Comparison of ENCODE assay signal across 8 cellular contexts in the genomic region with DNA sequence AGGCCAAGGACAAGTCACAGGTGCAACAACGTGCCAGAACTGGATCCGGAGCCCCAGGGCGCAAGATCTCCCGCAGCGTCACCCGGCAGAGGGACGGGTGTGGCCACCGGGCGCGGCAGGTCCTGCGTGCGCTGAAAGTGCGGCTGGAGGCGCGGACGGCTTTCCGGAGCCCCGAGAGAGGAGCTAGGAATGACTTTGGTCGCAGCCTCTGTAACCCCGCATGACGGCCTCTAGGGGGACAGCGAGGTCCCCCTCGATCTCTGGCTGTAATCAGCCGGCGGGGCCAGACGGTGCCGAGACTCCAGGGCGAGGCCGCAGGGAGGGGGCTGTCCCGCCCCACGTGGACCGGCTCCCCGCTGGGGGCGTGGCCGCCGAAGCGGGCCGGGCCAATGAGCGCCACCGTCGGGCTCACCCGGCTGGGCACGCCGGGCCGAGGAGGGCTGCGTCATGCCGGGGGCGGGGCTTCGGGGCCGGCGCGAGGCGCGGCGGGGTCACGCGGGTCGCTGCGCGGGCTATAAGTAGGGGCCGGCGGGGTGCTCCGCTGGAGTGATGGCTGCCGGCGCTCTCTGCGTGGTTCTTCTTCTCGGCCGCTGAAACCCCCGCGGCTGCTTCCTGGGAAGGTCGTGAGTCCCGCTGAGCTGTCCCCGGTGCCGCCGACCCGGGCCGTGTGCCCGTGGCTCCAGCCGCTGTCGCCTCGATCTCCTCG. TPM values are rescaled to one million over a fixed set of nuclear protein-coding genes. Genes with fewer than 3 reads are reported as not detected.
A peak's percentile ranks its signal among the peaks of the same experiment; 100 is the strongest.
DNase-seq lines count a peak whose midpoint lies in the region; ATAC-seq and TF ChIP-seq lines count a peak whose summit lies in the region.

TSS of gene SLC20A1 (plus strand) at position 544 of the 706 bp plus-strand sequence. CDS start 890 bp downstream, outside the sequence.

- peak within 1 kb of the TSS; percentile 73 to 98 (median 86) for H3K4me3 ChIP-seq in heart left ventricle
- peak within 1 kb of the TSS; percentile 94 for H3K4me3 ChIP-seq in upper lobe of right lung

- TF ChIP-seq POLR2A in heart left ventricle (IDR thresholded peaks at IDR 0.05): peak; percentile 96 to 100

- intact Hi-C loops in heart left ventricle (cut with DNase I): loop anchor here in 4 of 10 donors (1.0 to 2.0 kb wide), 2 partner anchors 18 to 19 kb away; no protein-coding TSS in a partner anchor
- intact Hi-C loops in posterior vena cava (cut with DNase I): loop anchor here in 1 of 2 donors (10.0 kb wide), 1 partner anchor 51 kb away; no protein-coding TSS in a partner anchor
- intact Hi-C loops in upper lobe of right lung (cut with DNase I): no loop called here

- peaks cover 2 to 81% (median 32%) of the 10 kb centered on the region in 12 donors for H3K4me1 ChIP-seq in heart left ventricle
- peaks cover 34% of the 10 kb centered on the region for H3K4me1 ChIP-seq in upper lobe of right lung

- H3K36me3 ChIP-seq in heart left ventricle (peaks cover 0 to 40% (median 31%) of the 10 kb centered on the region in 9 donors), upper lobe of right lung (peaks cover 34% of the 10 kb centered on the region)

- 0 to 1% (median 1%) methylated on average over 58 to 82 of the region's 82 CpGs for WGBS in adipose tissue, 3 donors
- WGBS in heart left ventricle, 4 donors: 0 to 1% (median 0%) methylated on average over 13 to 82 of the region's 82 CpGs

- peak within 1 kb of the TSS; percentile 96 for H3K27ac ChIP-seq in adipose tissue (ENCODE audit: low read depth, low read length)
- peak within 1 kb of the TSS; percentile 86 to 99 (median 98) for H3K27ac ChIP-seq in heart left ventricle
- H3K27ac ChIP-seq in upper lobe of right lung: peak within 1 kb of the TSS; percentile 98

- H3K9me3 ChIP-seq in heart left ventricle: no peaks in the 10 kb centered on the region
- no peaks in the 10 kb centered on the region for H3K9me3 ChIP-seq in upper lobe of right lung

- DNase-seq in NCI-H1417 (lab: John Stamatoyannopoulos, UW): peak; percentile 92 to 97 (median 97)
- peak; percentile 98 for DNase-seq in T follicular helper cell (ENCODE audit: low read depth)
- DNase-seq in heart left ventricle: peak; percentile 97 to 99 (median 97)
- DNase-seq in posterior vena cava (ENCODE audit: low spot score): peak; percentile 99
- peak; percentile 99 for DNase-seq in upper lobe of right lung

- ATAC-seq in HG02759 (IDR thresholded peaks at IDR 0.05; ENCODE audit: unreplicated experiment) (peak; percentile 92), heart left ventricle (peak; percentile 96 to 99 (median 97)), upper lobe of right lung (peak; percentile 98)

- H3K27me3 ChIP-seq in heart left ventricle (no peaks in the 10 kb centered on the region), upper lobe of right lung (no peaks in the 10 kb centered on the region)

- peak; percentile 63 for TF ChIP-seq CTCF in GM12874 (IDR thresholded peaks at IDR 0.05; ENCODE audit: insufficient read depth, low read depth, low read length)
- TF ChIP-seq CTCF in heart left ventricle (IDR thresholded peaks at IDR 0.05): peak in 11 of 12 donors; percentile 15 to 62 (median 41)
- TF ChIP-seq CTCF in upper lobe of right lung (IDR thresholded peaks at IDR 0.05): peak; percentile 56

RNA-seq across cellular contexts. Expression of gene SLC20A1, which starts in this region (rescaled TPM):
- 10 to 100 TPM; 19.5 to 33.7 (median 31.3) TPM for polyA plus RNA-seq in adipose tissue
- total RNA-seq in heart left ventricle: 10 to 100 TPM in 7 of 9 donors, 1 to 10 TPM in 2; 5.6 to 51.7 (median 12.0) TPM
- polyA plus RNA-seq in heart left ventricle: 10 to 100 TPM in 1 of 2 donors, 1 to 10 TPM in 1; 7.6 to 12.2 TPM
- 10 to 100 TPM; 41.0 to 43.6 TPM for total RNA-seq in posterior vena cava
- total RNA-seq in upper lobe of right lung: 59.4 TPM

Comparison
In these comparisons a context has a peak if more than half of its experiments do, and no peak if none do; other contexts are left out.
1. Peak in every context shown above with its lines: DNase-seq, ATAC-seq, H3K4me3 ChIP-seq and H3K27ac ChIP-seq.